11 cellular contexts compared by ENCODE assay signal in genomic region chr16:66271074-66272060, GRCh38.
DNase-seq lines count a peak whose midpoint lies in the region; TF ChIP-seq lines count a peak whose summit lies in the region.
"Had no signal": no experiment of that assay in that cellular context is flagged by ENCODE, and none has a peak within 500 bp of the region (broad histone marks: within the 10 kb centered on the region; RNA-seq: fewer than 3 reads in every experiment).

No MANE protein-coding gene starts in this region.

- H3K9me2 ChIP-seq in PC-9 (ENCODE audit: insufficient read depth) = no peaks in the 10 kb centered on the region

- no peak for TF ChIP-seq EP300 in esophagus muscularis mucosa (IDR thresholded peaks at IDR 0.05)

- peaks cover 53% of the 10 kb centered on the region for H3K27me3 Mint-ChIP-seq in progenitor cell of endocrine pancreas

- peak; percentile 42 for DNase-seq in ELR (ENCODE audit: low read depth)
- peak; percentile 15 to 71 for DNase-seq in PC-9
- DNase-seq in fibroblast of mammary gland (ENCODE audit: low read depth) = peak; percentile 31
- no peak for DNase-seq in progenitor cell of endocrine pancreas (ENCODE audit: low spot score, unreplicated experiment)
- no peak for DNase-seq in DMS53 (lab: John Stamatoyannopoulos, UW)
- DNase-seq in activated CD4-positive, alpha-beta T cell treated with anti-CD3 and anti-CD28 coated beads, Interleukin-2, amount 50 U/mL, for 1 hour = no peak
- DNase-seq in NCI-H82 treated with DMSO at 0.1 percent for 48 hours (lab: John Stamatoyannopoulos, UW; ENCODE audit: unreplicated experiment) = no peak
- DNase-seq in esophagus muscularis mucosa (ENCODE audit: extremely low spot score) = no peak

- CTCF ChIA-PET in PC-9 (lab: Charles Lee) = interaction anchor here (0.5 kb wide), 1 partner anchor 1266 kb away, joined by 3 read pairs; no protein-coding TSS in a partner anchor

- no peak overlapping the region for H3K27ac Mint-ChIP-seq in progenitor cell of endocrine pancreas
- H3K27ac Mint-ChIP-seq: activated CD4-positive, alpha-beta T cell treated with anti-CD3 and anti-CD28 coated beads, Interleukin-2, amount 10 ng/mL, durations not matched to agents 24 days and 14 days; CD4-positive, CD25-positive, alpha-beta regulatory T cell had no signal

- H3K27ac ChIP-seq in PC-9 = peak overlapping the region; percentile 27; the same call in 1 of the 2 replicates
- H3K27ac ChIP-seq in esophagus muscularis mucosa (replicated peaks in 1 of 4) = no peak overlapping the region

- peak overlapping the region; percentile 75 for H2AFZ ChIP-seq in PC-9

- H3K27me3 ChIP-seq in PC-9 (ENCODE audit: insufficient read depth, low read depth) (no peaks in the 10 kb centered on the region), esophagus muscularis mucosa (no peaks in the 10 kb centered on the region)
- H3K27me3 ChIP-seq: gastroesophageal sphincter had no signal

- 89% methylated on average over 11 of the region's 14 CpGs for WGBS in esophagus muscularis mucosa

- no TSS peak for BruUV-seq in PC-9 (replicated peaks; lab: Mats Ljungman, UMichigan)

- H3K36me3 ChIP-seq in PC-9 (ENCODE audit: low read depth) = no peaks in the 10 kb centered on the region
- H3K36me3 ChIP-seq in esophagus muscularis mucosa = no peaks in the 10 kb centered on the region
- H3K36me3 ChIP-seq: gastroesophageal sphincter had no signal

- H3F3A ChIP-seq in PC-9 (ENCODE audit: insufficient read depth, low read depth) = peaks cover 7% of the 10 kb centered on the region; the same call in 1 of the 2 replicates

- no peaks in the 10 kb centered on the region for H3K36me3 Mint-ChIP-seq in progenitor cell of endocrine pancreas (ENCODE audit: insufficient read depth)
- H3K36me3 Mint-ChIP-seq: CD4-positive, CD25-positive, alpha-beta regulatory T cell had no signal

- TF ChIP-seq CTCF in PC-9 (conservative IDR thresholded peaks at IDR 0.05) (no peak), fibroblast of mammary gland (conservative IDR thresholded peaks at IDR 0.05; ENCODE audit: control insufficient read depth, insufficient read depth, low read depth, low read length) (no peak), progenitor cell of endocrine pancreas (IDR thresholded peaks at IDR 0.05; ENCODE audit: unreplicated experiment) (no peak), esophagus muscularis mucosa (IDR thresholded peaks at IDR 0.05) (no peak)

- H3K4me1 ChIP-seq in PC-9 (replicated peaks; ENCODE audit: insufficient read depth) (peaks cover 37% of the 10 kb centered on the region), esophagus muscularis mucosa (peaks cover 15 to 38% (median 31%) of the 10 kb centered on the region in 4 donors)

- H3K4me3 ChIP-seq in PC-9 (no peak overlapping the region), fibroblast of mammary gland (ENCODE audit: control insufficient read depth, low read depth, low read length) (no peak overlapping the region), esophagus muscularis mucosa (no peak overlapping the region)

- POLR2A ChIA-PET in PC-9 (lab: Charles Lee; ENCODE audit: unreplicated experiment) = no interaction called here

- H3K9me3 ChIP-seq in PC-9 (ENCODE audit: insufficient read depth, low read depth) (peaks cover 6% of the 10 kb centered on the region), esophagus muscularis mucosa (no peaks in the 10 kb centered on the region)
- H3K9me3 ChIP-seq: gastroesophageal sphincter had no signal

- intact Hi-C loops in PC-9 (cut with micrococcal nuclease; ENCODE audit: unreplicated experiment) (loop anchor here (10.0 kb wide), 2 partner anchors 133 to 243 kb away; no protein-coding TSS in a partner anchor), esophagus muscularis mucosa (cut with DNase I) (no loop called here)

- peak overlapping the region; percentile 72 for H3K4me2 ChIP-seq in PC-9

- no peaks in the 10 kb centered on the region for H4K20me1 ChIP-seq in PC-9 (ENCODE audit: insufficient read depth)

- H3K9me3 Mint-ChIP-seq in progenitor cell of endocrine pancreas (ENCODE audit: low read depth) = no peaks in the 10 kb centered on the region
- H3K9me3 Mint-ChIP-seq: activated CD4-positive, alpha-beta T cell treated with anti-CD3 and anti-CD28 coated beads, Interleukin-2, amount 10 ng/mL, durations not matched to agents 24 days and 14 days had no signal

- H3K4me1 Mint-ChIP-seq in progenitor cell of endocrine pancreas (ENCODE audit: low read depth) = peaks cover 12% of the 10 kb centered on the region

- H3K4me3 Mint-ChIP-seq in progenitor cell of endocrine pancreas (ENCODE audit: low read depth) = peak overlapping the region; percentile 55
- H3K4me3 Mint-ChIP-seq: activated CD4-positive, alpha-beta T cell treated with anti-CD3 and anti-CD28 coated beads, Interleukin-2, amount 10 ng/mL, durations not matched to agents 24 days and 14 days; CD4-positive, CD25-positive, alpha-beta regulatory T cell had no signal

- TF ChIP-seq POLR2A in esophagus muscularis mucosa (IDR thresholded peaks at IDR 0.05; ENCODE audit: low read depth) = no peak

- H3K79me2 ChIP-seq in PC-9 (ENCODE audit: low read depth) = no peaks in the 10 kb centered on the region

Comparison
In these comparisons a context has a peak if more than half of its experiments do, and no peak if none do; other contexts are left out.
1. DNase-seq: peak in ELR (single experiment), PC-9 (2 of 2) and fibroblast of mammary gland (single experiment); none in progenitor cell of endocrine pancreas (single experiment), DMS53 (single experiment), activated CD4-positive, alpha-beta T cell treated with anti-CD3 and anti-CD28 coated beads, Interleukin-2, amount 50 U/mL, for 1 hour (single experiment), NCI-H82 treated with DMSO at 0.1 percent for 48 hours (single experiment) and esophagus muscularis mucosa (single experiment).